ENCODE assay signal across 9 cellular contexts in the genomic region with DNA sequence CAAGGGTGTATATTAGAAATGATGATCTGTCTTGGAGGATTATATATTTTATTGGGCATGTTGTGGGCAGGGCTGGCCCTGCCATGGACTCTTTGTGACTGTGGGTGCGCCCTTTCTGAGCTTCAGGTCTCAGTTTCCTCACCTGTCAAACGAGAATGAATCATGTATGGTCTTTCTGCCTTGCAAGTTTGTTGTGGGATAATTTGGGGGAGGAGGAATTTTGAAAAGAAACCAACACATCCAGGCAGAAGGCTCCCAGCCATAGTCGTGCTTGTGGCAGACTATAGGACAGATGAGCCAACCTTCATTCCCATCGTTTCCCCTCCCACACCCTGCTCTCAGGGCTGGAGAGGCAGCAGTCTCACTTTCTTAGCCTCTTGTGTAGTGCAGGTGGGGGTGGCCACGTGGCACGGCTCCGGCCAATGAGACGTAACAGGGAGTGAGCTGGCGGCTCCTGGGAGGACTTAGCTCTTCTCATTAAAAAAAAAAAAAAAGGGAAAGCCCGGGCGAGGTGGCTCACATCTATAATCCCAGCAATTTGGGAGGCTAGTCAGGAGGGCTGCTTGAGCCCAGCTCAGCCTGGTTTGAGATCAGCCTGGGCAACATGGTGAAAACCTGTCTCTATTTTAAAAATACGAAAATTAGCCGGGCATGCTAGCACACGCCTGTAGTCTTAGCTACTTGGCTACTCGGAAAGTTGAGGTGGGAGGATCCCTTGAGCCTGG.
DNase-seq lines count a peak whose midpoint lies in the region; ATAC-seq, FAIRE-seq and TF ChIP-seq lines count a peak whose summit lies in the region.
"Had no signal": no experiment of that assay in that cellular context is flagged by ENCODE, and none has a peak within 500 bp of the region (broad histone marks: within the 10 kb centered on the region; RNA-seq: fewer than 3 reads in every experiment).

No MANE protein-coding gene starts in this region.

- H3K4me1 ChIP-seq in GM12878 (ENCODE audit: control insufficient read depth, insufficient read depth, low read length), result peaks cover 12% of the 10 kb centered on the region
- H3K4me1 ChIP-seq in naive thymus-derived CD4-positive, alpha-beta T cell (ENCODE audit: control insufficient read depth in 2 of 2, insufficient read depth in 2 of 2, low read length in 2 of 2), result no peaks in the 10 kb centered on the region

- peak; percentile 36 for DNase-seq in EH (ENCODE audit: low read depth)
- DNase-seq in NCI-H2029 (lab: John Stamatoyannopoulos, UW), result peak; percentile 64
- DNase-seq in GM12878 (ENCODE audit: low read depth, low spot score), result no peak
- DNase-seq in naive thymus-derived CD4-positive, alpha-beta T cell, result no peak
- no peak for DNase-seq in stimulated activated CD4-positive, alpha-beta T cell treated with anti-CD3 and anti-CD28 coated beads, Interleukin-15, amount 100 ng/mL, for 24 hours
- DNase-seq in DMS114 treated with DMSO at 0.1 percent for 48 hours (lab: John Stamatoyannopoulos, UW; ENCODE audit: unreplicated experiment), result no peak

- peaks cover 0 to 8% (median 4%) of the 10 kb centered on the region in 5 donors for H3K27me3 Mint-ChIP-seq in naive thymus-derived CD4-positive, alpha-beta T cell

- H3K9me3 Mint-ChIP-seq in naive thymus-derived CD4-positive, alpha-beta T cell, result peaks cover 0 to 4% (median 0%) of the 10 kb centered on the region in 11 donors

- SMC1A ChIA-PET in GM12878 (lab: Charles Lee; ENCODE audit: uncharacterized antibody, unreplicated experiment), result interaction anchor here (2.7 kb wide), 1 partner anchor 15 kb away, joined by 13 read pairs; no protein-coding TSS in a partner anchor

- H3K27ac ChIP-seq in GM12878 (ENCODE audit: control insufficient read depth, insufficient read depth), result no peak overlapping the region
- H3K27ac ChIP-seq in naive thymus-derived CD4-positive, alpha-beta T cell (ENCODE audit: low read depth, low read length), result no peak overlapping the region
- H3K27ac ChIP-seq: SK-N-MC had no signal

- in situ Hi-C loops in GM12878 (cut with MboI), result no loop called here

- no peaks in the 10 kb centered on the region for H3K79me2 ChIP-seq in GM12878 (ENCODE audit: control insufficient read depth, insufficient read depth, low read length)

- TF ChIP-seq RAD21 in GM12878 (IDR thresholded peaks at IDR 0.05; ENCODE audit: insufficient read depth, low read depth, low read length), result no peak

- no peaks in the 10 kb centered on the region; the same call in 2 of the 3 replicates for H3K9me3 ChIP-seq in GM12878 (replicated peaks; ENCODE audit: control insufficient read depth, insufficient read depth, low read length)
- H3K9me3 ChIP-seq in naive thymus-derived CD4-positive, alpha-beta T cell (ENCODE audit: control insufficient read depth in 2 of 3, low read length in 3 of 3), result no peaks in the 10 kb centered on the region

- peaks cover 0 to 5% (median 0%) of the 10 kb centered on the region in 7 donors for H3K4me1 Mint-ChIP-seq in naive thymus-derived CD4-positive, alpha-beta T cell

- CTCF ChIA-PET in GM12878 (lab: Yijun Ruan, JAX), result interaction anchor here (0.7 to 1.2 kb wide), 5 partner anchors 20 to 221 kb away, joined by 3 to 4 read pairs (median 3); no protein-coding TSS in a partner anchor
- CTCF ChIA-PET in naive thymus-derived CD4-positive, alpha-beta T cell (lab: Charles Lee), result interaction anchor here (0.6 kb wide), 1 partner anchor 34 kb away, joined by 5 read pairs; no protein-coding TSS in a partner anchor

- no peaks in the 10 kb centered on the region; a peak in 1 of 4 replicates for H3K27me3 ChIP-seq in GM12878 (replicated peaks in 1 of 2; ENCODE audit: control insufficient read depth in 2 of 2, insufficient read depth in 2 of 2, low read length in 1 of 2)
- H3K27me3 ChIP-seq in naive thymus-derived CD4-positive, alpha-beta T cell (ENCODE audit: control insufficient read depth in 2 of 2, insufficient read depth in 2 of 2, low read length in 2 of 2), result no peaks in the 10 kb centered on the region

- no TSS peak for BruUV-seq in GM12878 (replicated peaks; lab: Mats Ljungman, UMichigan)

- no peaks in the 10 kb centered on the region for H3K36me3 Mint-ChIP-seq in naive thymus-derived CD4-positive, alpha-beta T cell

- no peak overlapping the region for H3K4me3 Mint-ChIP-seq in naive thymus-derived CD4-positive, alpha-beta T cell

- FAIRE-seq in GM12878 (lab: Jason Lieb, UNC), result no peak

- no peak overlapping the region for H3K4me3 ChIP-seq in GM12878
- no peak overlapping the region for H3K4me3 ChIP-seq in naive thymus-derived CD4-positive, alpha-beta T cell (ENCODE audit: low read length)
- H3K4me3 ChIP-seq: SK-N-MC had no signal

- no peak overlapping the region for H3K9ac ChIP-seq in GM12878 (ENCODE audit: control insufficient read depth, insufficient read depth, low read length)

- WGBS in GM12878 (ENCODE audit: insufficient coverage, insufficient replicate concordance, low lambda C conversion rate, missing lambda C conversion rate), result 73% methylated on average over 15 of the region's 15 CpGs

- intact Hi-C loops in GM12878 (cut with micrococcal nuclease; ENCODE audit: unreplicated experiment), result no loop called here
- intact Hi-C loops in naive thymus-derived CD4-positive, alpha-beta T cell (cut with micrococcal nuclease), result no loop called here

- TF ChIP-seq EP300 in GM12878 (IDR thresholded peaks at IDR 0.05; ENCODE audit: borderline replicate concordance in 1 of 2, control insufficient read depth in 1 of 2, low read depth in 2 of 2, low read length in 2 of 2), result no peak

- RAD21 ChIA-PET in GM12878 (lab: Charles Lee; ENCODE audit: unreplicated experiment), result interaction anchor here (1.1 to 1.5 kb wide), 2 partner anchors 15 to 63 kb away, joined by 4 to 7 read pairs; partner anchors contain the start of gene RHOB

- no peaks in the 10 kb centered on the region for H3K36me3 ChIP-seq in GM12878 (ENCODE audit: control insufficient read depth in 2 of 2, insufficient read depth in 2 of 2, low read length in 1 of 2)
- no peaks in the 10 kb centered on the region for H3K36me3 ChIP-seq in naive thymus-derived CD4-positive, alpha-beta T cell (ENCODE audit: control insufficient read depth in 2 of 3, insufficient read depth in 3 of 3, low read length in 3 of 3)

- POLR2A ChIA-PET in GM12878 (lab: Charles Lee), result interaction anchor here (0.6 to 0.9 kb wide), 4 partner anchors 19 to 64 kb away, joined by 3 to 8 read pairs (median 4); no protein-coding TSS in a partner anchor
- POLR2A ChIA-PET in naive thymus-derived CD4-positive, alpha-beta T cell (lab: Charles Lee), result no interaction called here

- no peak overlapping the region for H3K27ac Mint-ChIP-seq in naive thymus-derived CD4-positive, alpha-beta T cell

- no peaks in the 10 kb centered on the region for H4K20me1 ChIP-seq in GM12878 (ENCODE audit: control insufficient read depth, insufficient read depth)

- peak; percentile 38 for ATAC-seq in GM12878
- ATAC-seq in naive thymus-derived CD4-positive, alpha-beta T cell, result peak; percentile 6
- no peak for ATAC-seq in HG03354 (IDR thresholded peaks at IDR 0.05; ENCODE audit: poor library complexity, severe bottlenecking, unreplicated experiment)
- ATAC-seq in GM21723 (IDR thresholded peaks at IDR 0.05; ENCODE audit: unreplicated experiment), result no peak

- no peak overlapping the region for H3K4me2 ChIP-seq in GM12878 (ENCODE audit: control insufficient read depth, insufficient read depth)

- no peak for TF ChIP-seq CTCF in GM12878 (IDR thresholded peaks at IDR 0.05 in 2 of 3, conservative IDR thresholded peaks at IDR 0.05 in 1 of 3; ENCODE audit: control insufficient read depth in 2 of 3, extremely low read depth in 1 of 3, insufficient read depth in 1 of 3, low read depth in 3 of 3, low read length in 3 of 3)

- no peak overlapping the region for H2AFZ ChIP-seq in GM12878 (ENCODE audit: control insufficient read depth, low read depth, low read length)

- TF ChIP-seq POLR2A in GM12878 (IDR thresholded peaks at IDR 0.05; ENCODE audit: low read depth, low read length), result no peak

TF ChIP-seq in GM12878, 131 proteins besides CTCF, POLR2A, EP300 and RAD21:
- TF ChIP-seq IKZF1 (conservative IDR thresholded peaks at IDR 0.05) (no peak), USF1 (IDR thresholded peaks at IDR 0.05; ENCODE audit: borderline replicate concordance, extremely low read length, insufficient read depth, low read depth, low read length) (peak; percentile 70), RAD51 (IDR thresholded peaks at IDR 0.05) (peak; percentile 46; the same call in 1 of the 2 replicates), LARP7 (IDR thresholded peaks at IDR 0.05) (no peak), POLR2AphosphoS2 (IDR thresholded peaks at IDR 0.05; ENCODE audit: low read depth, low read length) (no peak), BCL11A (IDR thresholded peaks at IDR 0.05; ENCODE audit: low read depth, low read length) (no peak), ESRRA (IDR thresholded peaks at IDR 0.05; ENCODE audit: low read length) (no peak), IRF3 (IDR thresholded peaks at IDR 0.05) (no peak)
TF ChIP-seq in GM12878: peak in this region for 2.

Comparison
In these comparisons a context has a peak if more than half of its experiments do, and no peak if none do; other contexts are left out.
1. DNase-seq: peak in EH (single experiment) and NCI-H2029 (single experiment); none in GM12878 (single experiment), naive thymus-derived CD4-positive, alpha-beta T cell (0 of 9), stimulated activated CD4-positive, alpha-beta T cell treated with anti-CD3 and anti-CD28 coated beads, Interleukin-15, amount 100 ng/mL, for 24 hours (single experiment) and DMS114 treated with DMSO at 0.1 percent for 48 hours (single experiment).
2. ATAC-seq: peak in GM12878 (single experiment) and naive thymus-derived CD4-positive, alpha-beta T cell (single experiment); none in HG03354 (single experiment) and GM21723 (single experiment).